Comparison of ENCODE assay signal across 8 cellular contexts in the genomic region with DNA sequence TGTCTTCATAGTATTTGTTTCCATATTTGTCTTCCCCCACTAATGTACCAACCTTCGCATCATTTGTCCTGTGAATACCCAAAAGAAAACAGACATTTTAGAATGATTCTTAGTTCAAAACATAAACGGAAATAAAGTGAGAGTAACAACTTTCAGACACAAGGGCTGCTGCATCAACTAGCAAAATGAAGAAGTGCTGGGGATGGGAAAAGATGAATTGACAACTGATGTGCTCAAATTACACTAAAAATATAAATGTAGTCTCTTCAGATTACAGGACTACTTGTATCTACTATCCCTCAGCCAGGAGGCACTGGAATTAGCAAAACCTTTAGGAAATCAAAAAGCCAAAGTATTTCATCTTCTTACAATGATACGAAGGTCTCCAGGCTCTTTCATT. TPM values are rescaled to one million over a fixed set of nuclear protein-coding genes. Genes with fewer than 3 reads are reported as not detected.
DNase-seq lines count a peak whose midpoint lies in the region; ATAC-seq and TF ChIP-seq lines count a peak whose summit lies in the region.

No MANE protein-coding gene starts in this region.

- H3K27me3 ChIP-seq in cardiac muscle cell (no peaks in the 10 kb centered on the region), adrenal gland (no peaks in the 10 kb centered on the region), lower lobe of right lung (ENCODE audit: low read depth) (no peaks in the 10 kb centered on the region), upper lobe of left lung (no peaks in the 10 kb centered on the region)

- H3K4me1 ChIP-seq in cardiac muscle cell (ENCODE audit: low read depth) (no peaks in the 10 kb centered on the region), adrenal gland (replicated peaks in 1 of 2) (peaks cover 4 to 39% of the 10 kb centered on the region in 2 donors), lower lobe of right lung (peaks cover 41% of the 10 kb centered on the region), upper lobe of left lung (peaks cover 18 to 38% (median 27%) of the 10 kb centered on the region in 4 donors)

- 17 to 19% (median 19%) methylated on average over 3 of the region's 3 CpGs for WGBS in adrenal gland, 4 donors
- 26 to 27% methylated on average over 3 of the region's 3 CpGs for WGBS in upper lobe of left lung, 2 donors

- TF ChIP-seq POLR2A in adrenal gland (IDR thresholded peaks at IDR 0.05) (no peak), upper lobe of left lung (IDR thresholded peaks at IDR 0.05) (no peak)

- H3K4me3 ChIP-seq in cardiac muscle cell: peak overlapping the region; percentile 49
- H3K4me3 ChIP-seq in adrenal gland: peak overlapping the region in 3 of 4 donors; percentile 82 to 92 (median 84)
- peak overlapping the region; percentile 84 for H3K4me3 ChIP-seq in lower lobe of right lung
- peak overlapping the region; percentile 67 to 90 (median 78) for H3K4me3 ChIP-seq in upper lobe of left lung

- H3K36me3 ChIP-seq in cardiac muscle cell (peaks cover 6% of the 10 kb centered on the region), adrenal gland (replicated peaks in 1 of 2) (peaks cover 0 to 9% of the 10 kb centered on the region in 2 donors), lower lobe of right lung (peaks cover 13% of the 10 kb centered on the region), upper lobe of left lung (peaks cover 3 to 10% (median 4%) of the 10 kb centered on the region in 4 donors)

- ATAC-seq in left cardiac atrium: no peak
- ATAC-seq in lower lobe of right lung: no peak
- ATAC-seq in upper lobe of left lung (ENCODE audit: low FRiP score in 2 of 2): no peak
- ATAC-seq in HG02571 (IDR thresholded peaks at IDR 0.05; ENCODE audit: unreplicated experiment): no peak

- no peak for DNase-seq in cardiac muscle cell (ENCODE audit: low read depth in 1 of 2, low spot score in 1 of 2)
- DNase-seq in left cardiac atrium: no peak
- DNase-seq in adrenal gland: no peak
- DNase-seq in lower lobe of right lung: no peak
- no peak for DNase-seq in upper lobe of left lung
- no peak for DNase-seq in NAMALWA (ENCODE audit: low spot score)
- DNase-seq in activated effector memory CD4-positive, alpha-beta T cell treated with Interleukin-2 at 50 U/mL for 16 hours: no peak

- TF ChIP-seq EP300 in upper lobe of left lung (IDR thresholded peaks at IDR 0.05): no peak

- no peaks in the 10 kb centered on the region for H3K9me3 ChIP-seq in cardiac muscle cell (ENCODE audit: low read depth)
- no peaks in the 10 kb centered on the region for H3K9me3 ChIP-seq in adrenal gland (replicated peaks in 1 of 3)
- H3K9me3 ChIP-seq in lower lobe of right lung: peaks cover 4% of the 10 kb centered on the region
- peaks cover 0 to 8% (median 2%) of the 10 kb centered on the region in 4 donors for H3K9me3 ChIP-seq in upper lobe of left lung

- H3K27ac ChIP-seq in cardiac muscle cell: peak overlapping the region; percentile 87
- H3K27ac ChIP-seq in adrenal gland: peak overlapping the region in 3 of 5 donors; percentile 82 to 88 (median 82)
- H3K27ac ChIP-seq in lower lobe of right lung: peak overlapping the region; percentile 88
- H3K27ac ChIP-seq in upper lobe of left lung: peak overlapping the region in 3 of 4 donors; percentile 85 to 93 (median 88)

- TF ChIP-seq CTCF in cardiac muscle cell (IDR thresholded peaks at IDR 0.05; ENCODE audit: low read depth, low read length): no peak
- no peak for TF ChIP-seq CTCF in adrenal gland (IDR thresholded peaks at IDR 0.05)
- TF ChIP-seq CTCF in lower lobe of right lung (IDR thresholded peaks at IDR 0.05): no peak
- TF ChIP-seq CTCF in upper lobe of left lung (IDR thresholded peaks at IDR 0.05): no peak

- intact Hi-C loops in left cardiac atrium (cut with DNase I): no loop called here
- intact Hi-C loops in adrenal gland (cut with DNase I): no loop called here
- intact Hi-C loops in lower lobe of right lung (cut with DNase I): no loop called here

RNA-seq across cellular contexts. Expression of gene NDUFA12, which starts 0.7 kb away (rescaled TPM):
- 157 and 209 TPM in 2 replicates for total RNA-seq in cardiac muscle cell
- 247 and 321 TPM in 2 replicates for polyA plus RNA-seq in cardiac muscle cell
- 100 to 1,000 TPM; 279 to 369 TPM for total RNA-seq in left cardiac atrium
- total RNA-seq in adrenal gland: 100 to 1,000 TPM in 7 of 8 donors, 10 to 100 TPM in 1; 84.0 to 190 (median 118) TPM
- polyA plus RNA-seq in adrenal gland: 100 to 1,000 TPM in 2 of 3 donors, 10 to 100 TPM in 1; 96.8 to 297 (median 177) TPM
- total RNA-seq in lower lobe of right lung: 65.0 TPM
- 10 to 100 TPM; 24.1 to 74.2 (median 65.4) TPM for total RNA-seq in upper lobe of left lung
